17 cellular contexts compared by ENCODE assay signal in the genomic region with DNA sequence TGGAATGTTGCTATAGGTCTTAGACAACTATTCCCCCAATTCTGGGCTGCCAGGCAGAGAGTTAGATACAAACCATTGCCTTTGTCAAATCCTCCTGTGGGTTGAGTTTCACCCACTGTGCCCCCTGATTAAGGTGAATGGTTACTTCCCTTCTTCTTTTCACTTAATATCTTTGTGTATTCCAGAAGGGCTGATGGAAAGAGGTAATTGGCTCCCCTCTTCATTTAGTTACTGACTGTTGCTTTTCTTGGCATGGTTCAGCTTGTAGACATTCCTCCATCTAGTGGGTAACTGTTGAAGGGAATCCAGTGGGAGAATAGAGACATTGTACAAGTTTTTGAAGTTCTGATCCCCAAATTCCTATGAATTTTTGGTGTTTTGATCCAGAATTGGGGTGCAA. TPM values are rescaled to one million over a fixed set of nuclear protein-coding genes. Genes with fewer than 3 reads are reported as not detected.
DNase-seq lines count a peak whose midpoint lies in the region; ATAC-seq and TF ChIP-seq lines count a peak whose summit lies in the region.
"Had no signal": no experiment of that assay in that cellular context is flagged by ENCODE, and none has a peak within 500 bp of the region (broad histone marks: within the 10 kb centered on the region; RNA-seq: fewer than 3 reads in every experiment).

No MANE protein-coding gene starts in this region.

- TF ChIP-seq EP300 in upper lobe of left lung (IDR thresholded peaks at IDR 0.05): no peak

- no peaks in the 10 kb centered on the region for H3K36me3 ChIP-seq in left lung
- peaks cover 0 to 2% (median 0%) of the 10 kb centered on the region in 4 donors for H3K36me3 ChIP-seq in upper lobe of left lung
- no peaks in the 10 kb centered on the region for H3K36me3 ChIP-seq in vagina

- H3K9me3 ChIP-seq in left lung (no peaks in the 10 kb centered on the region), upper lobe of left lung (no peaks in the 10 kb centered on the region), vagina (no peaks in the 10 kb centered on the region)

- H3K4me1 ChIP-seq in left lung (peaks cover 38 to 62% of the 10 kb centered on the region in 2 donors), upper lobe of left lung (peaks cover 45 to 70% (median 51%) of the 10 kb centered on the region in 4 donors), vagina (peaks cover 53% of the 10 kb centered on the region)

- in situ Hi-C loops in astrocyte of the spinal cord (cut with HindIII; ENCODE audit: low sequenced_read_pairs): no loop called here

- no peak for ATAC-seq in left lung
- ATAC-seq in upper lobe of left lung (ENCODE audit: low FRiP score in 2 of 2): no peak
- ATAC-seq in HG03045 (IDR thresholded peaks at IDR 0.05; ENCODE audit: unreplicated experiment): no peak
- ATAC-seq in GM18861 (IDR thresholded peaks at IDR 0.05; ENCODE audit: unreplicated experiment): no peak
- ATAC-seq: activated CD4-positive, CD25-positive, alpha-beta regulatory T cell treated with anti-CD3 and anti-CD28 coated beads, Interleukin-2, amount 50 U/mL, for 24 hours; activated naive CD8-positive, alpha-beta T cell treated with anti-CD3 and anti-CD28 coated beads, Interleukin-2, amount 50 U/mL, for 24 hours; natural killer cell treated with Interleukin-12 subunit alpha and Interleukin-12 subunit beta and Interleukin-15 and Interleukin-18, amount 100 ng/mL, for 72 hours had no signal

- TF ChIP-seq POLR2A in upper lobe of left lung (IDR thresholded peaks at IDR 0.05): no peak
- no peak for TF ChIP-seq POLR2A in vagina (IDR thresholded peaks at IDR 0.05)

- no peaks in the 10 kb centered on the region for H3K27me3 ChIP-seq in left lung
- H3K27me3 ChIP-seq in upper lobe of left lung: no peaks in the 10 kb centered on the region
- no peaks in the 10 kb centered on the region for H3K27me3 ChIP-seq in vagina
- H3K27me3 ChIP-seq: dorsolateral prefrontal cortex had no signal

- TF ChIP-seq CTCF in astrocyte of the spinal cord (IDR thresholded peaks at IDR 0.05; ENCODE audit: low read depth, low read length): peak; percentile 14
- TF ChIP-seq CTCF in left lung (IDR thresholded peaks at IDR 0.05): no peak
- TF ChIP-seq CTCF in upper lobe of left lung (IDR thresholded peaks at IDR 0.05): no peak
- no peak for TF ChIP-seq CTCF in vagina (IDR thresholded peaks at IDR 0.05)

- H3K4me3 ChIP-seq in astrocyte of the spinal cord (ENCODE audit: low read depth, low read length) (no peak overlapping the region), left lung (no peak overlapping the region), upper lobe of left lung (peak overlapping the region in 3 of 4 donors; percentile 26 to 45 (median 27)), vagina (no peak overlapping the region)
- H3K4me3 ChIP-seq: dorsolateral prefrontal cortex, GM12878, skin epidermis had no signal

- H3K27ac ChIP-seq in left lung: peak overlapping the region; percentile 79 to 88
- peak overlapping the region; percentile 55 to 80 (median 68) for H3K27ac ChIP-seq in upper lobe of left lung
- no peak overlapping the region for H3K27ac ChIP-seq in vagina

- peak; percentile 89 for DNase-seq in NCI-H2029 treated with DMSO at 0.1 percent for 48 hours (lab: John Stamatoyannopoulos, UW)
- no peak for DNase-seq in NCI-H2029 (lab: John Stamatoyannopoulos, UW)
- DNase-seq in astrocyte of the spinal cord (ENCODE audit: low read depth, low spot score): no peak
- no peak for DNase-seq in left lung
- no peak for DNase-seq in upper lobe of left lung
- no peak for DNase-seq in vagina (ENCODE audit: extremely low spot score in 2 of 2)
- DNase-seq: activated naive CD8-positive, alpha-beta T cell treated with anti-CD3 and anti-CD28 coated beads, Interleukin-2, amount 50 U/mL, for 24 hours; DMS153; dorsolateral prefrontal cortex; NCI-H2107; substantia nigra had no signal

- intact Hi-C loops in left lung (cut with DNase I): no loop called here
- intact Hi-C loops in vagina (cut with DNase I): no loop called here

RNA-seq across cellular contexts. Expression of a gene that starts 43.8 kb away (rescaled TPM):
- total RNA-seq in left lung (100 to 1,000 TPM; 358 to 385 TPM), upper lobe of left lung (1,000 to 10,000 TPM in 1 of 6 donors, 100 to 1,000 TPM in 5; 359 to 1,160 (median 531) TPM), vagina (291 TPM)

Comparison
In these comparisons a context has a peak if more than half of its experiments do, and no peak if none do; other contexts are left out.
1. H3K4me3 ChIP-seq: peak in upper lobe of left lung (3 of 4); none in astrocyte of the spinal cord (single experiment), left lung (0 of 2) and vagina (0 of 2).